ENCODE assay signal across 1 cellular context in the genomic region with DNA sequence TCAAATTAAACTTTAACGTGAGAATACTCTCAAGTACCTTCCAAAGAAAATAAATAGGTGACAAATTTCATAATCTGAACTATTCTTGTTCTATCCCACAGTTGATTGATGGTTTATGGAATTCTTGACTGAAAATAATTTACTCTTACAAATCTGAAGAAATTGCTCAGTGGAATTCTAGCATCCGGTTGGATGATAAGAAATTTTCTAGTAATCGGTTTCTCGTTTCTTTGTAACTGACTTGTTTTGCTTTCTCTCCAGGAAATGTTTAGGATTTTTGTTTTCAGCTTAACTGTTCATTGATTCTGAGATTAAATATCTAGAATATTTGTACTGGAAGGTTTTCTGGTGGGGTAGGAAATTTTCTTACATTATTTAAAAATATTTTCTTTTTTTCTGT.
TF ChIP-seq lines count a peak whose summit lies in the region.

No MANE protein-coding gene starts in this region.

TF ChIP-seq in WTC11, 78 proteins besides CTCF, POLR2A, EP300 and RAD21 (continued from another document):
- no peak for TF ChIP-seq PRRX2 (CRISPR knock-in tag; IDR thresholded peaks at IDR 0.05)
- TF ChIP-seq, protein P1, sequence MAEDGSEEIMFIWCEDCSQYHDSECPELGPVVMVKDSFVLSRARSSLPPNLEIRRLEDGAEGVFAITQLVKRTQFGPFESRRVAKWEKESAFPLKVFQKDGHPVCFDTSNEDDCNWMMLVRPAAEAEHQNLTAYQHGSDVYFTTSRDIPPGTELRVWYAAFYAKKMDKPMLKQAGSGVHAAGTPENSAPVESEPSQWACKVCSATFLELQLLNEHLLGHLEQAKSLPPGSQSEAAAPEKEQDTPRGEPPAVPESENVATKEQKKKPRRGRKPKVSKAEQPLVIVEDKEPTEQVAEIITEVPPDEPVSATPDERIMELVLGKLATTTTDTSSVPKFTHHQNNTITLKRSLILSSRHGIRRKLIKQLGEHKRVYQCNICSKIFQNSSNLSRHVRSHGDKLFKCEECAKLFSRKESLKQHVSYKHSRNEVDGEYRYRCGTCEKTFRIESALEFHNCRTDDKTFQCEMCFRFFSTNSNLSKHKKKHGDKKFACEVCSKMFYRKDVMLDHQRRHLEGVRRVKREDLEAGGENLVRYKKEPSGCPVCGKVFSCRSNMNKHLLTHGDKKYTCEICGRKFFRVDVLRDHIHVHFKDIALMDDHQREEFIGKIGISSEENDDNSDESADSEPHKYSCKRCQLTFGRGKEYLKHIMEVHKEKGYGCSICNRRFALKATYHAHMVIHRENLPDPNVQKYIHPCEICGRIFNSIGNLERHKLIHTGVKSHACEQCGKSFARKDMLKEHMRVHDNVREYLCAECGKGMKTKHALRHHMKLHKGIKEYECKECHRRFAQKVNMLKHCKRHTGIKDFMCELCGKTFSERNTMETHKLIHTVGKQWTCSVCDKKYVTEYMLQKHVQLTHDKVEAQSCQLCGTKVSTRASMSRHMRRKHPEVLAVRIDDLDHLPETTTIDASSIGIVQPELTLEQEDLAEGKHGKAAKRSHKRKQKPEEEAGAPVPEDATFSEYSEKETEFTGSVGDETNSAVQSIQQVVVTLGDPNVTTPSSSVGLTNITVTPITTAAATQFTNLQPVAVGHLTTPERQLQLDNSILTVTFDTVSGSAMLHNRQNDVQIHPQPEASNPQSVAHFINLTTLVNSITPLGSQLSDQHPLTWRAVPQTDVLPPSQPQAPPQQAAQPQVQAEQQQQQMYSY (CRISPR knock-in tag; IDR thresholded peaks at IDR 0.05), result no peak
- no peak for TF ChIP-seq FOXJ3 (CRISPR knock-in tag; IDR thresholded peaks at IDR 0.05; ENCODE audit: borderline replicate concordance)
- TF ChIP-seq ESRRA (CRISPR knock-in tag; IDR thresholded peaks at IDR 0.05; ENCODE audit: borderline replicate concordance), result no peak
- TF ChIP-seq, protein P2, sequence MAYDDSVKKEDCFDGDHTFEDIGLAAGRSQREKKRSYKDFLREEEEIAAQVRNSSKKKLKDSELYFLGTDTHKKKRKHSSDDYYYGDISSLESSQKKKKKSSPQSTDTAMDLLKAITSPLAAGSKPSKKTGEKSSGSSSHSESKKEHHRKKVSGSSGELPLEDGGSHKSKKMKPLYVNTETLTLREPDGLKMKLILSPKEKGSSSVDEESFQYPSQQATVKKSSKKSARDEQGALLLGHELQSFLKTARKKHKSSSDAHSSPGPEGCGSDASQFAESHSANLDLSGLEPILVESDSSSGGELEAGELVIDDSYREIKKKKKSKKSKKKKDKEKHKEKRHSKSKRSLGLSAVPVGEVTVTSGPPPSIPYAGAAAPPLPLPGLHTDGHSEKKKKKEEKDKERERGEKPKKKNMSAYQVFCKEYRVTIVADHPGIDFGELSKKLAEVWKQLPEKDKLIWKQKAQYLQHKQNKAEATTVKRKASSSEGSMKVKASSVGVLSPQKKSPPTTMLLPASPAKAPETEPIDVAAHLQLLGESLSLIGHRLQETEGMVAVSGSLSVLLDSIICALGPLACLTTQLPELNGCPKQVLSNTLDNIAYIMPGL (CRISPR knock-in tag; IDR thresholded peaks at IDR 0.05), result no peak
TF ChIP-seq in WTC11: peak in this region for 0.
